ENCODE assay signal across 10 cellular contexts in genomic region chr22:37562049-37562784, GRCh38. TPM values are rescaled to one million over a fixed set of nuclear protein-coding genes. Genes with fewer than 3 reads are reported as not detected.
DNase-seq lines count a peak whose midpoint lies in the region; FAIRE-seq and TF ChIP-seq lines count a peak whose summit lies in the region.
"Had no signal": no experiment of that assay in that cellular context is flagged by ENCODE, and none has a peak within 500 bp of the region (broad histone marks: within the 10 kb centered on the region; RNA-seq: fewer than 3 reads in every experiment).

No MANE protein-coding gene starts in this region.

- CTCF ChIA-PET in HEK293T (lab: Yijun Ruan, JAX): interaction anchor here (0.6 to 3.9 kb wide), 13 partner anchors 9 to 45 kb away, joined by 3 to 32 read pairs (median 4); no protein-coding TSS in a partner anchor

- FAIRE-seq in small intestine (lab: Jason Lieb, UNC): no peak
- FAIRE-seq: frontal cortex had no signal

- peaks cover 14% of the 10 kb centered on the region for H3K27me3 Mint-ChIP-seq in activated naive CD8-positive, alpha-beta T cell

- no peaks in the 10 kb centered on the region for H3K9me3 Mint-ChIP-seq in activated naive CD8-positive, alpha-beta T cell (ENCODE audit: low read depth)

- in situ Hi-C loops in G401 (cut with HindIII; ENCODE audit: low sequenced_read_pairs): no loop called here

- H3K27ac ChIP-seq in iPS-18a (ENCODE audit: low read length): no peak overlapping the region
- H3K27ac ChIP-seq in small intestine (ENCODE audit: low read depth in 1 of 2, low read length in 1 of 2): peak overlapping the region; percentile 27 to 93

- H3K4me1 ChIP-seq in iPS-18a (ENCODE audit: control insufficient read depth, low read depth, low read length): peaks cover 20% of the 10 kb centered on the region
- H3K4me1 ChIP-seq in small intestine (ENCODE audit: control insufficient read depth in 2 of 2, insufficient read depth in 1 of 2, low read depth in 1 of 2, low read length in 1 of 2): peaks cover 6 to 8% of the 10 kb centered on the region in 2 donors

- H3K27me3 ChIP-seq in iPS-18a (ENCODE audit: control insufficient read depth, insufficient read depth, low read length) (peaks cover 44% of the 10 kb centered on the region), small intestine (ENCODE audit: control insufficient read depth in 2 of 2, insufficient read depth in 2 of 2, low read length in 2 of 2) (no peaks in the 10 kb centered on the region)

- peak overlapping the region; percentile 10 for H3K9ac ChIP-seq in iPS-18a (ENCODE audit: low read length)

- peaks cover 27% of the 10 kb centered on the region for H3K4me1 Mint-ChIP-seq in activated naive CD8-positive, alpha-beta T cell (ENCODE audit: low read depth)

- peak overlapping the region; percentile 81 for H3K4me3 Mint-ChIP-seq in activated naive CD8-positive, alpha-beta T cell

- H3K9me3 ChIP-seq in iPS-18a (ENCODE audit: control insufficient read depth, low read depth, low read length): no peaks in the 10 kb centered on the region
- no peaks in the 10 kb centered on the region for H3K9me3 ChIP-seq in small intestine (ENCODE audit: control insufficient read depth, low read depth)

- 56 to 66% (median 61%) methylated on average over 14 of the region's 14 CpGs for WGBS in small intestine, 3 donors

- H3K36me3 ChIP-seq in iPS-18a (ENCODE audit: control insufficient read depth, low read depth, low read length) (no peaks in the 10 kb centered on the region), small intestine (ENCODE audit: control insufficient read depth in 2 of 2, insufficient read depth in 2 of 2, low read length in 2 of 2) (no peaks in the 10 kb centered on the region)

- POLR2A ChIA-PET in HEK293T (lab: Yijun Ruan, JAX): interaction anchor here (0.6 to 2.9 kb wide), 20 partner anchors 9 to 620 kb away, joined by 3 to 25 read pairs (median 6); partner anchors contain the start of gene GGA1

- peak overlapping the region; percentile 64 for H3K27ac Mint-ChIP-seq in activated naive CD8-positive, alpha-beta T cell

- no peaks in the 10 kb centered on the region for H3K36me3 Mint-ChIP-seq in activated naive CD8-positive, alpha-beta T cell

- no peak overlapping the region for H3K4me3 ChIP-seq in iPS-18a (ENCODE audit: low read length)
- peak overlapping the region in 1 of 2 donors; percentile 90 for H3K4me3 ChIP-seq in small intestine (ENCODE audit: low read depth in 1 of 2, low read length in 2 of 2)

- DNase-seq in HEK293T (ENCODE audit: extremely low spot score) (no peak), small intestine (no peak), nucleus accumbens (lab: John Stamatoyannopoulos, UW) (no peak), GDM1 (lab: John Stamatoyannopoulos, UW) (no peak), G401 (ENCODE audit: low spot score) (no peak), NCI-H2029 treated with DMSO at 0.1 percent for 48 hours (lab: John Stamatoyannopoulos, UW) (no peak)

TF ChIP-seq in HEK293T, 16 proteins besides CTCF, POLR2A, EP300 and RAD21:
- TF ChIP-seq FOXK2 (IDR thresholded peaks at IDR 0.05): no peak
- no peak for TF ChIP-seq FOXM1 (IDR thresholded peaks at IDR 0.05; ENCODE audit: borderline replicate concordance)
- TF ChIP-seq ELF4 (IDR thresholded peaks at IDR 0.05): no peak
- no peak for TF ChIP-seq CTBP1 (IDR thresholded peaks at IDR 0.05; ENCODE audit: borderline replicate concordance)
- TF ChIP-seq SP1 (IDR thresholded peaks at IDR 0.05): no peak
- TF ChIP-seq TARDBP (IDR thresholded peaks at IDR 0.05): no peak
- no peak for TF ChIP-seq BHLHE40 (IDR thresholded peaks at IDR 0.05; ENCODE audit: borderline replicate concordance)
- TF ChIP-seq ARNT (IDR thresholded peaks at IDR 0.05): no peak
- TF ChIP-seq SUZ12 (IDR thresholded peaks at IDR 0.05): no peak
- TF ChIP-seq, protein P1, sequence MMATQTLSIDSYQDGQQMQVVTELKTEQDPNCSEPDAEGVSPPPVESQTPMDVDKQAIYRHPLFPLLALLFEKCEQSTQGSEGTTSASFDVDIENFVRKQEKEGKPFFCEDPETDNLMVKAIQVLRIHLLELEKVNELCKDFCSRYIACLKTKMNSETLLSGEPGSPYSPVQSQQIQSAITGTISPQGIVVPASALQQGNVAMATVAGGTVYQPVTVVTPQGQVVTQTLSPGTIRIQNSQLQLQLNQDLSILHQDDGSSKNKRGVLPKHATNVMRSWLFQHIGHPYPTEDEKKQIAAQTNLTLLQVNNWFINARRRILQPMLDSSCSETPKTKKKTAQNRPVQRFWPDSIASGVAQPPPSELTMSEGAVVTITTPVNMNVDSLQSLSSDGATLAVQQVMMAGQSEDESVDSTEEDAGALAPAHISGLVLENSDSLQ (IDR thresholded peaks at IDR 0.05): no peak
- peak; percentile 78 for TF ChIP-seq L3MBTL2 (conservative IDR thresholded peaks at IDR 0.05)
- TF ChIP-seq HDGF (IDR thresholded peaks at IDR 0.05; ENCODE audit: borderline replicate concordance): 0 out of 2 replicates have a peak, but pooled peaks have one; percentile 28

RNA-seq across cellular contexts. Expression of gene CDC42EP1, which starts 1.9 kb away (rescaled TPM):
- 10 to 100 TPM; 19.7 to 81.5 (median 29.5) TPM for polyA plus RNA-seq in small intestine
- 25.2 and 32.6 TPM in 2 replicates for total RNA-seq in G401 (2014; rRNA removed; shearing (Covaris generic))

RNA-seq across cellular contexts. Expression of gene LGALS2, which starts 17.7 kb away (rescaled TPM):
- 100 to 1,000 TPM; 174 to 256 (median 210) TPM for polyA plus RNA-seq in small intestine
- total RNA-seq in G401 (2014; rRNA removed; shearing (Covaris generic)): not detected in 2 replicates
- total RNA-seq: frontal cortex; T-helper 2 cell treated with Interferon-gamma antibody and Interleukin-4, amounts not matched to agents 100 ng/mL and 5 ng/mL, for 36 hours had no signal

RNA-seq across cellular contexts. Expression of gene CARD10, which starts 43.0 kb away (rescaled TPM):
- 100 to 1,000 TPM in 2 of 3 donors, 10 to 100 TPM in 1; 48.2 to 129 (median 129) TPM for polyA plus RNA-seq in small intestine
- 18.3 and 26.0 TPM in 2 replicates for total RNA-seq in G401 (2014; rRNA removed; shearing (Covaris generic))

RNA-seq across cellular contexts. Expression of gene GGA1, which starts 46.4 kb away (rescaled TPM):
- polyA plus RNA-seq in small intestine: 10 to 100 TPM; 44.4 to 73.2 (median 67.5) TPM
- 42.0 and 42.5 TPM in 2 replicates for total RNA-seq in G401 (2014; rRNA removed; shearing (Covaris generic))
